In the genomic region with DNA sequence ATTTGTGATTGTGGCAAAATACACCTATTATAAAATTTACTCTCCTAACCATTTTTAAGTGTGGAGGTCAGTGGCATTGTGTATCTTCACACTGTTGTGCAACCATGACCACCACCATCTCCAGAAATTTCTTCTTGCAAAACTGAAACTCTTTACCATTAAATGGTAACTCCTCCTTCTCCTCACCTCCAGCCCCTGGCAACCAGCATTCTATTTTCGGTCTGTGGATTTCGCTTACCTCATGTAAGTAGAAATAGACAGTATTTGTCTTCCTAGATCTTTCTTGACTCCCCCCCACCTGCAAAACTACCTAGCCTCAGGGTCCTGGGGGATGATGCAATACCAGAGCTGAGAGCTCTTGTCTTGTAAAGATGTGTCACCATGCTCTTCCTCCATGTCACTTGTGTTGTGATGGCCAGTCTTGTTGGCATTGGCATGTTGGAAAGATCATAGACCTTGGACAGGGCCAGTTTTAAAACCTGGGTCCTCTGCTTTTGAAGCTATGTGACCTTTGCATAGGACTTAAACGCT, we compare ENCODE assay signal across 22 cellular contexts.
"Had no signal": no experiment of that assay in that cellular context is flagged by ENCODE, and none has a peak within 500 bp of the region (broad histone marks: within the 10 kb centered on the region; RNA-seq: fewer than 3 reads in every experiment).

No MANE protein-coding gene starts in this region.

- ATAC-seq: esophagus mucosa; left colon; sciatic nerve; stimulated activated effector memory CD8-positive, alpha-beta T cell treated with anti-CD3 and anti-CD28 coated beads, Interleukin-12 subunit alpha, Interleukin-12 subunit beta, amount 100 ng/mL, for 72 hours had no signal

- H3K27ac ChIP-seq: breast epithelium, skin epidermis, uterus, VCaP had no signal

- H3K4me3 ChIP-seq: breast epithelium, skin epidermis, uterus had no signal

- H3K27me3 ChIP-seq: breast epithelium, uterus had no signal

- H3K4me1 ChIP-seq: breast epithelium had no signal

- H3K36me3 ChIP-seq: breast epithelium, uterus had no signal

- DNase-seq: activated CD4-positive, alpha-beta T cell treated with anti-CD3 and anti-CD28 coated beads for 4 hours; activated CD4-positive, alpha-beta T cell treated with anti-CD3 and anti-CD28 coated beads, Interleukin-2, amount 50 U/mL, for 48 hours; activated CD8-positive, alpha-beta memory T cell treated with anti-CD3 and anti-CD28 coated beads for 24 hours; activated gamma-delta T cell; activated naive CD4-positive, alpha-beta T cell treated with anti-CD3 and anti-CD28 coated beads, Interleukin-2, amount 50 U/mL, for 16 hours; endodermal cell; foreskin fibroblast; head of caudate nucleus; hippocampal formation; immature natural killer cell; kidney; left colon; mammary epithelial cell; stimulated activated CD4-positive, alpha-beta T cell treated with anti-CD3 and anti-CD28 coated beads, Interleukin-4, amount 100 ng/mL, for 24 hours; substantia nigra; uterus had no signal

- H3K9me3 ChIP-seq: breast epithelium, uterus had no signal
